8 cellular contexts compared by ENCODE assay signal in the genomic region with DNA sequence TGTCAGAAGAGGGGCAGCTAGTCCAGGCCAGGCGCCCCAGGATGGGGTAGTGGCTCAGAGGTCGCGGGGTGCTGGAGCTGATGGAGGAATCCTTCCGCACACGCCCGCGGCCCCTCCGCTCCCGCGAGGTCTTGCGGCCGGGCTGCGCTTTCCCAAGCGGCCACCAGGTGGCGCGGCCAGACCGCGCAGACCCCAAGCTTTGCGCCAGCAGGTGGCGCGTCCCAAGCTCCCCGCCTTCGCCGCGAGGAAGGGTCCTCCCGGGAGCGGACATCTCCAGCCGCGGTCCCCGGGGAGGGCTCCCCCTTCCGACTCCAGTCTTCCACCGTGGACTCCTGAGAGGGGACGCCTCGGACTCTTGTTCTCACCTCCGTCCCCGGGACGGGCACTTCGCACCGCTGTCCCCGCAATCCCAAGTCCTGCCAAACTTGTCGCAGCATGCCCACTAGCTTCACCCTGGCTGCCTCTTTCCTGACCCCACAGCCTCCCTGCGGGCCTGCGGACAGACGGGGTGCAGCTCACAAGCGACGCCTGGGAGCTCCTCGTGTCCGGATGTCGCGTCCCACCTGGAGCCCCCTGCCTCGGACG.
A peak's percentile ranks its signal among the peaks of the same experiment; 100 is the strongest.
DNase-seq lines count a peak whose midpoint lies in the region; ATAC-seq and TF ChIP-seq lines count a peak whose summit lies in the region.

No MANE protein-coding gene starts in this region.

- H3K36me3 ChIP-seq in mucosa of rectum (ENCODE audit: control insufficient read depth in 2 of 2, insufficient read depth in 2 of 2, low read length in 2 of 2): no peaks in the 10 kb centered on the region

- H3K9me3 ChIP-seq in mucosa of rectum (ENCODE audit: control insufficient read depth in 2 of 2, low read length in 2 of 2): no peaks in the 10 kb centered on the region

- no peak overlapping the region for H3K27ac ChIP-seq in mucosa of rectum (ENCODE audit: low read depth in 2 of 2, low read length in 2 of 2)

- peaks cover 10 to 17% of the 10 kb centered on the region in 2 donors for H3K27me3 ChIP-seq in mucosa of rectum (ENCODE audit: control insufficient read depth in 2 of 2, insufficient read depth in 2 of 2, low read length in 2 of 2)

- H3K4me3 ChIP-seq in epithelial cell of esophagus (ENCODE audit: low read length) (peak overlapping the region; percentile 62), mucosa of rectum (ENCODE audit: low read length in 2 of 2) (peak overlapping the region; percentile 62 to 67)

- peak; percentile 82 for TF ChIP-seq CTCF in epithelial cell of esophagus (IDR thresholded peaks at IDR 0.05; ENCODE audit: insufficient read depth, low read depth, low read length, missing control alignments)

- ATAC-seq in GM18861 (IDR thresholded peaks at IDR 0.05; ENCODE audit: unreplicated experiment): peak; percentile 89
- ATAC-seq in HG03108 (IDR thresholded peaks at IDR 0.05; ENCODE audit: unreplicated experiment): peak; percentile 86

- peaks cover 6 to 7% of the 10 kb centered on the region in 2 donors for H3K4me1 ChIP-seq in mucosa of rectum (ENCODE audit: control insufficient read depth in 2 of 2, insufficient read depth in 2 of 2, low read length in 2 of 2)

- H3K9ac ChIP-seq in mucosa of rectum (ENCODE audit: low read depth in 1 of 2, low read length in 2 of 2): peak overlapping the region; percentile 24 to 34

- DNase-seq in AG08396 (ENCODE audit: low spot score) (peak; percentile 92), NCI-H748 treated with DMSO at 0.1 percent for 48 hours (lab: John Stamatoyannopoulos, UW) (peak; percentile 52), epithelial cell of esophagus (ENCODE audit: low read depth) (peak; percentile 70)
- peak; percentile 72 for DNase-seq in activated CD8-positive, alpha-beta memory T cell treated with anti-CD3 and anti-CD28 coated beads, Interleukin-2, amount 50 U/mL, for 4 hours
- peak; percentile 30 to 32 for DNase-seq in stimulated activated CD8-positive, alpha-beta memory T cell treated with anti-CD3 and anti-CD28 coated beads, Interleukin-4, amount 100 ng/mL, for 1 hour (ENCODE audit: low read depth in 2 of 2, low spot score in 1 of 2)

Comparison
In these comparisons a context has a peak if more than half of its experiments do, and no peak if none do; other contexts are left out.
1. DNase-seq: peak in every context shown above with its lines; median percentile 92 in AG08396; 72 in activated CD8-positive, alpha-beta memory T cell treated with anti-CD3 and anti-CD28 coated beads, Interleukin-2, amount 50 U/mL, for 4 hours; 70 in epithelial cell of esophagus; 52 in NCI-H748 treated with DMSO at 0.1 percent for 48 hours; 31 in stimulated activated CD8-positive, alpha-beta memory T cell treated with anti-CD3 and anti-CD28 coated beads, Interleukin-4, amount 100 ng/mL, for 1 hour.